Comparison of ENCODE assay signal across 28 cellular contexts in genomic region chr1:25613091-25613490, GRCh38.
"Had no signal": no experiment of that assay in that cellular context is flagged by ENCODE, and none has a peak within 500 bp of the region (broad histone marks: within the 10 kb centered on the region; RNA-seq: fewer than 3 reads in every experiment).

No MANE protein-coding gene starts in this region.

- H3K4me3 ChIP-seq: ovary, psoas muscle, right lobe of liver, sigmoid colon, stomach, thoracic aorta, thyroid gland, tibial nerve, upper lobe of right lung, uterus had no signal

- H3K36me3 ChIP-seq: neutrophil, ovary, right lobe of liver, sigmoid colon, stomach, thoracic aorta, thyroid gland, tibial nerve, upper lobe of right lung, uterus had no signal

- H3K4me1 ChIP-seq: parathyroid adenoma had no signal

- H3K27ac Mint-ChIP-seq: nephron; progenitor cell of endocrine pancreas; stimulated activated effector memory CD8-positive, alpha-beta T cell treated with anti-CD3 and anti-CD28 coated beads, Interleukin-12 subunit alpha, Interleukin-12 subunit beta, amount 100 ng/mL, for 72 hours; stimulated activated naive B cell treated with anti-CD40 and anti-IgM and Interleukin-4, amounts not matched to agents 10 μg/mL and 1 μg/mL and 100 μg/mL, for 72 hours; stimulated activated naive CD8-positive, alpha-beta T cell treated with anti-CD3 and anti-CD28 coated beads, Interleukin-15, Interleukin-2, amounts not matched to agents 100 ng/mL and 50 ng/mL, for 24 hours had no signal

- H3K27ac ChIP-seq: neutrophil, ovary, parathyroid adenoma, psoas muscle, right lobe of liver, sigmoid colon, stomach, thoracic aorta, thyroid gland, tibial nerve, upper lobe of right lung, uterus had no signal

- H3K4me3 Mint-ChIP-seq: natural killer cell; stimulated activated effector memory CD8-positive, alpha-beta T cell treated with anti-CD3 and anti-CD28 coated beads, Interleukin-12 subunit alpha, Interleukin-12 subunit beta, amount 100 ng/mL, for 72 hours; stimulated activated naive B cell treated with anti-CD40 and anti-IgM and Interleukin-4, amounts not matched to agents 10 μg/mL and 1 μg/mL and 100 μg/mL, for 72 hours; stimulated activated naive CD8-positive, alpha-beta T cell treated with anti-CD3 and anti-CD28 coated beads, Interleukin-15, Interleukin-2, amounts not matched to agents 100 ng/mL and 50 ng/mL, for 24 hours had no signal

- ATAC-seq: naive thymus-derived CD4-positive, alpha-beta T cell; natural killer cell; psoas muscle; right lobe of liver; stimulated activated effector memory CD8-positive, alpha-beta T cell treated with anti-CD3 and anti-CD28 coated beads, Interleukin-12 subunit alpha, Interleukin-12 subunit beta, amount 100 ng/mL, for 72 hours; stimulated activated naive B cell treated with anti-CD40 and anti-IgM and Interleukin-4, amounts not matched to agents 10 μg/mL and 1 μg/mL and 100 μg/mL, for 72 hours; upper lobe of right lung had no signal

- DNase-seq: naive thymus-derived CD4-positive, alpha-beta T cell; natural killer cell; nucleus accumbens; ovary; posterior cingulate gyrus; psoas muscle; right lobe of liver; sigmoid colon; small intestine; stimulated activated CD4-positive, alpha-beta T cell treated with anti-CD3 and anti-CD28 coated beads, Interleukin-15, amount 100 ng/mL, for 24 hours; stimulated activated CD4-positive, alpha-beta T cell treated with anti-CD3 and anti-CD28 coated beads, Interleukin-2, amount 100 ng/mL, for 24 hours; stimulated activated CD4-positive, alpha-beta T cell treated with anti-CD3 and anti-CD28 coated beads, Interleukin-2, amount 100 ng/mL, for 48 hours; stimulated activated CD4-positive, alpha-beta T cell treated with anti-CD3 and anti-CD28 coated beads, Interleukin-4, amount 100 ng/mL, for 24 hours; stimulated activated naive B cell treated with anti-CD40 and anti-IgM and Interleukin-4, amounts not matched to agents 10 μg/mL and 1 μg/mL and 100 μg/mL, for 72 hours; stimulated activated naive CD4-positive, alpha-beta T cell treated with Interleukin-2 at 50 U/mL for 16 hours; stomach; thyroid gland; trophoblast cell; upper lobe of right lung; uterus had no signal

- H3K9me3 ChIP-seq: neutrophil, ovary, psoas muscle, right lobe of liver, sigmoid colon, stomach, thoracic aorta, thyroid gland, tibial nerve, upper lobe of right lung, uterus had no signal

- H3K27me3 ChIP-seq: ovary, right lobe of liver, sigmoid colon, thyroid gland, tibial nerve, upper lobe of right lung, uterus had no signal

- H3K36me3 Mint-ChIP-seq: naive thymus-derived CD4-positive, alpha-beta T cell; natural killer cell; stimulated activated naive B cell treated with anti-CD40 and anti-IgM and Interleukin-4, amounts not matched to agents 10 μg/mL and 1 μg/mL and 100 μg/mL, for 72 hours had no signal

- H3K79me2 ChIP-seq: parathyroid adenoma had no signal

- H3K9me3 Mint-ChIP-seq: naive thymus-derived CD4-positive, alpha-beta T cell; natural killer cell; nephron; stimulated activated effector memory CD8-positive, alpha-beta T cell treated with anti-CD3 and anti-CD28 coated beads, Interleukin-12 subunit alpha, Interleukin-12 subunit beta, amount 100 ng/mL, for 72 hours; stimulated activated naive B cell treated with anti-CD40 and anti-IgM and Interleukin-4, amounts not matched to agents 10 μg/mL and 1 μg/mL and 100 μg/mL, for 72 hours; stimulated activated naive CD8-positive, alpha-beta T cell treated with anti-CD3 and anti-CD28 coated beads, Interleukin-15, Interleukin-2, amounts not matched to agents 100 ng/mL and 50 ng/mL, for 24 hours had no signal

- H2AFZ ChIP-seq: parathyroid adenoma had no signal
